9 cellular contexts compared by ENCODE assay signal in genomic region chr3:58116161-58116955, GRCh38.
A peak's percentile ranks its signal among the peaks of the same experiment; 100 is the strongest.
DNase-seq lines count a peak whose midpoint lies in the region; ATAC-seq, FAIRE-seq and TF ChIP-seq lines count a peak whose summit lies in the region.
"Had no signal": no experiment of that assay in that cellular context is flagged by ENCODE, and none has a peak within 500 bp of the region (broad histone marks: within the 10 kb centered on the region; RNA-seq: fewer than 3 reads in every experiment).

No MANE protein-coding gene starts in this region.

- FAIRE-seq in GM12891 (lab: Jason Lieb, UNC): peak; percentile 92
- FAIRE-seq: colon had no signal

- peak overlapping the region; percentile 59 to 94 for H3K27ac Mint-ChIP-seq in effector memory CD8-positive, alpha-beta T cell

- peak; percentile 78 for ATAC-seq in HG02759 (IDR thresholded peaks at IDR 0.05; ENCODE audit: unreplicated experiment)
- ATAC-seq in effector memory CD8-positive, alpha-beta T cell (replicated peaks): peak; percentile 94

- TF ChIP-seq POLR2A in GM12891 (IDR thresholded peaks at IDR 0.05; ENCODE audit: low read depth, low read length): no peak

- H3K9me3 Mint-ChIP-seq in effector memory CD8-positive, alpha-beta T cell: no peaks in the 10 kb centered on the region

- DNase-seq in GM12891 (ENCODE audit: insufficient read length, low spot score): peak; percentile 43
- peak; percentile 26 for DNase-seq in T-helper 9 cell
- DNase-seq in effector memory CD8-positive, alpha-beta T cell: peak; percentile 57 to 65 (median 64)
- peak; percentile 13 for DNase-seq in stimulated activated CD8-positive, alpha-beta memory T cell treated with anti-CD3 and anti-CD28 coated beads, Interleukin-7, amount 100 ng/mL, for 48 hours (ENCODE audit: extremely low read depth in 1 of 2, low read depth in 1 of 2)
- no peak for DNase-seq in NCI-H2081 (lab: John Stamatoyannopoulos, UW)
- no peak for DNase-seq in NCI-H1048 (lab: John Stamatoyannopoulos, UW)
- no peak for DNase-seq in A172 (ENCODE audit: low spot score)

- H3K27me3 Mint-ChIP-seq in effector memory CD8-positive, alpha-beta T cell: no peaks in the 10 kb centered on the region

- H3K4me3 Mint-ChIP-seq in effector memory CD8-positive, alpha-beta T cell: peak overlapping the region in 1 of 2 donors; percentile 62

- peaks cover 28% of the 10 kb centered on the region for H3K36me3 Mint-ChIP-seq in effector memory CD8-positive, alpha-beta T cell (ENCODE audit: insufficient read depth)

- H3K4me1 Mint-ChIP-seq in effector memory CD8-positive, alpha-beta T cell (ENCODE audit: low read depth in 2 of 2): peaks cover 22 to 33% of the 10 kb centered on the region in 2 donors

TF ChIP-seq in GM12891, 5 proteins besides CTCF, POLR2A, EP300 and RAD21:
- TF ChIP-seq TAF1 (IDR thresholded peaks at IDR 0.05; ENCODE audit: low read depth, low read length) (no peak), POLR2AphosphoS5 (IDR thresholded peaks at IDR 0.05; ENCODE audit: low read depth, low read length) (no peak), POU2F2 (IDR thresholded peaks at IDR 0.05; ENCODE audit: low read depth, low read length) (no peak), SPI1 (IDR thresholded peaks at IDR 0.05; ENCODE audit: low read depth, low read length) (peak; percentile 71)

Comparison
In these comparisons a context has a peak if more than half of its experiments do, and no peak if none do; other contexts are left out.
1. DNase-seq: peak in GM12891 (single experiment), T-helper 9 cell (single experiment), effector memory CD8-positive, alpha-beta T cell (3 of 3) and stimulated activated CD8-positive, alpha-beta memory T cell treated with anti-CD3 and anti-CD28 coated beads, Interleukin-7, amount 100 ng/mL, for 48 hours (2 of 2); none in NCI-H2081 (0 of 2), NCI-H1048 (single experiment) and A172 (single experiment).